Comparison of ENCODE assay signal across 8 cellular contexts in the genomic region with DNA sequence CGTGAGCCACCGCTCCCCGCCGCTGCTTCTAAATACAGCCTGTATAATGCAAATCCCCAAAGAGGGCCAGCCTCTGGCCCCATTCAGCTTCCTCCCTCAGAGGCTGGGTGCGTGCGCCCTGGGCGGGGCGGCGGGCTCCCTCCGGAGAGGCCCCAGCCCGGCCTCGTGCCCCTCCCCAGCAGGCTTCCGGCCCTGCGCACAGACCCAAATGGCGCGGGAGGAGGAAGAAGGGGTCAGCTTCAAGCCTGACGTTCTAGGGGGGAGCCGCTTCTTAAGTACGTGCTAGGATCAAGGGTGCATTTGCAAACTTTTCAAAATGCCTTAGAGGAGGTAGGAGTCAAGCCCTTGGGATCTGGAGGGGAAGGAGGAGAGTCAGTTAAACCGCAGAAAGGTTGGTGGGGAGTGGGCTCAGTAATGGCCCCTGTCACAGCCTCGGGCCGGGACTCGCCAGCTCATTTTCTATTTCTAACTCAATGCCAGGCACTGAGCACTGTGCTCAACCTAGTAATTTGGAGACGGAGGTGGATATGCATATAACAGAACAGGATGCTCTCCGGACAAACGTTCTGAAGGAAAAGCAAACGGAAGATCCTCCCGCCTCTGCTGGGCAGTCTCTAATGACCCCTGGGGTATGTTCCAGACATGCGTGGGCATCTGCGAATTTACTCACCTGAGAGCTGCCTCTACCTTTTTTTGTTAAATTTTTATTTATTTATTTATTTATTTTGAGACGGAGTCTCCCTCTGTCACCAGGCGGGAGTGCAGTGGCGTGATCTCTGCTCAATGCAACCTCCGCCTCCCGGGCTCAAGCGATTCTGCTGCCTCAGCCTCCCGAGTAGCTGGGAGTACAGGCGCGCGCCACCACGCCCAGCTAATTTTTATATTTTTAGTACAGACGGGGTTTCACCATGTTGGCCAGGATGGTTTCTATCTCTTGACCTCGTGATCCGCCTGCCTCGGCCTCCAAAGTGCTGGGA. TPM values are rescaled to one million over a fixed set of nuclear protein-coding genes. Genes with fewer than 3 reads are reported as not detected.
DNase-seq lines count a peak whose midpoint lies in the region; ATAC-seq and TF ChIP-seq lines count a peak whose summit lies in the region.

No MANE protein-coding gene starts in this region.

- peaks cover 11% of the 10 kb centered on the region; the same call in 1 of the 2 replicates for H3F3A ChIP-seq in MM.1S (ENCODE audit: insufficient read depth, low read length)

- TF ChIP-seq CTCF in Caco-2 (IDR thresholded peaks at IDR 0.05; ENCODE audit: insufficient read depth in 1 of 2, low read depth in 1 of 2, low read length in 1 of 2, severe bottlenecking in 1 of 2, unreplicated experiment in 1 of 2) (no peak), MM.1S (IDR thresholded peaks at IDR 0.05; ENCODE audit: low read length) (no peak), left lung (IDR thresholded peaks at IDR 0.05) (no peak)

- H3K4me3 ChIP-seq in Caco-2 (ENCODE audit: low read depth, low read length) (no peak overlapping the region), MM.1S (ENCODE audit: low read length) (peak overlapping the region; percentile 67), left lung (peak overlapping the region; percentile 16 to 43)

- no peaks in the 10 kb centered on the region for H4K20me1 ChIP-seq in MM.1S (ENCODE audit: insufficient read depth, low read length)

- H3K27ac ChIP-seq in MM.1S (ENCODE audit: low read length) (peak overlapping the region; percentile 4; the same call in 1 of the 2 replicates), left lung (peak overlapping the region; percentile 86 to 88)

- no peaks in the 10 kb centered on the region for H3K9me3 ChIP-seq in Caco-2
- no peaks in the 10 kb centered on the region for H3K9me3 ChIP-seq in MM.1S (replicated peaks; ENCODE audit: insufficient read depth, low read length)
- no peaks in the 10 kb centered on the region for H3K9me3 ChIP-seq in left lung

- H3K4me1 ChIP-seq in Caco-2 (peaks cover 67% of the 10 kb centered on the region), MM.1S (ENCODE audit: low read length) (peaks cover 4% of the 10 kb centered on the region; the same call in 1 of the 2 replicates), left lung (peaks cover 7 to 66% of the 10 kb centered on the region in 2 donors)

- H3K27me3 ChIP-seq in Caco-2 (replicated peaks; ENCODE audit: control insufficient read depth, insufficient read depth, low read length) (no peaks in the 10 kb centered on the region), MM.1S (replicated peaks; ENCODE audit: insufficient read depth, low read length) (no peaks in the 10 kb centered on the region), left lung (no peaks in the 10 kb centered on the region)

- H3K4me3 Mint-ChIP-seq in Caco-2 (ENCODE audit: unreplicated experiment) = peak overlapping the region; percentile 56
- peak overlapping the region; percentile 82 for H3K4me3 Mint-ChIP-seq in activated T-cell treated with anti-CD3 and anti-CD28 coated beads, Interleukin-2, amount 50 U/mL, for 24 hours

- peak overlapping the region; percentile 70 for H3K4me2 ChIP-seq in MM.1S (ENCODE audit: low read depth, low read length)

- no peaks in the 10 kb centered on the region for H3K79me2 ChIP-seq in MM.1S (ENCODE audit: low read length)

- H3K9ac ChIP-seq in MM.1S (ENCODE audit: low read length) = peak overlapping the region; percentile 65

- no peak for DNase-seq in Caco-2
- peak; percentile 93 for DNase-seq in MM.1S
- DNase-seq in activated T-cell treated with anti-CD3 and anti-CD28 coated beads, Interleukin-2, amount 50 U/mL, for 24 hours = peak; percentile 80
- DNase-seq in left lung = peak; percentile 84 to 96
- peak; percentile 41 to 42 for DNase-seq in stimulated activated CD8-positive, alpha-beta memory T cell treated with anti-CD3 and anti-CD28 coated beads, Interleukin-2, amount 100 ng/mL, for 1 hour (ENCODE audit: low read depth in 2 of 2)
- DNase-seq in GM03348 (ENCODE audit: low spot score) = no peak
- DNase-seq in NCI-H345 (lab: John Stamatoyannopoulos, UW) = no peak

- no peaks in the 10 kb centered on the region for H3K36me3 ChIP-seq in Caco-2 (ENCODE audit: control insufficient read depth, insufficient read depth, low read length)
- H3K36me3 ChIP-seq in MM.1S (replicated peaks; ENCODE audit: insufficient read depth, low read length) = no peaks in the 10 kb centered on the region
- no peaks in the 10 kb centered on the region for H3K36me3 ChIP-seq in left lung

- peak overlapping the region; percentile 91 for H2AFZ ChIP-seq in MM.1S (ENCODE audit: low read length)

- intact Hi-C loops in Caco-2 (cut with micrococcal nuclease; ENCODE audit: unreplicated experiment) (no loop called here), left lung (cut with DNase I) (no loop called here)

- CTCF ChIA-PET in Caco-2 (lab: Charles Lee) = interaction anchor here (1.1 to 1.9 kb wide), 2 partner anchors 59 to 120 kb away, joined by 5 to 14 read pairs; no protein-coding TSS in a partner anchor

- POLR2A ChIA-PET in Caco-2 (lab: Charles Lee) = interaction anchor here (1.6 to 2.0 kb wide), 2 partner anchors 12 to 121 kb away, joined by 11 to 21 read pairs; a partner anchor contains a TSS

- peak overlapping the region; percentile 88 for H3K27ac Mint-ChIP-seq in Caco-2 (ENCODE audit: unreplicated experiment)
- peak overlapping the region; percentile 93 for H3K27ac Mint-ChIP-seq in activated T-cell treated with anti-CD3 and anti-CD28 coated beads, Interleukin-2, amount 50 U/mL, for 24 hours

- ATAC-seq in GM21576 (IDR thresholded peaks at IDR 0.05; ENCODE audit: unreplicated experiment) = peak; percentile 90
- peak; percentile 80 for ATAC-seq in left lung

- no peaks in the 10 kb centered on the region for H3K9me2 ChIP-seq in MM.1S (replicated peaks; ENCODE audit: insufficient read depth, low read length)

- BruUV-seq in Caco-2 (replicated peaks; lab: Mats Ljungman, UMichigan) = no TSS peak

- peaks cover 20% of the 10 kb centered on the region for H3K36me3 Mint-ChIP-seq in Caco-2 (ENCODE audit: insufficient read depth, unreplicated experiment)
- H3K36me3 Mint-ChIP-seq in activated T-cell treated with anti-CD3 and anti-CD28 coated beads, Interleukin-2, amount 50 U/mL, for 24 hours (ENCODE audit: low read depth) = peaks cover 9% of the 10 kb centered on the region

- no peaks in the 10 kb centered on the region for H3K9me3 Mint-ChIP-seq in Caco-2 (ENCODE audit: unreplicated experiment)
- no peaks in the 10 kb centered on the region for H3K9me3 Mint-ChIP-seq in activated T-cell treated with anti-CD3 and anti-CD28 coated beads, Interleukin-2, amount 50 U/mL, for 24 hours

- peaks cover 57% of the 10 kb centered on the region for H3K4me1 Mint-ChIP-seq in Caco-2 (ENCODE audit: low read depth, unreplicated experiment)
- H3K4me1 Mint-ChIP-seq in activated T-cell treated with anti-CD3 and anti-CD28 coated beads, Interleukin-2, amount 50 U/mL, for 24 hours (ENCODE audit: low read depth) = peaks cover 33% of the 10 kb centered on the region

- no peaks in the 10 kb centered on the region for H3K27me3 Mint-ChIP-seq in Caco-2 (ENCODE audit: insufficient read depth, unreplicated experiment)
- H3K27me3 Mint-ChIP-seq in activated T-cell treated with anti-CD3 and anti-CD28 coated beads, Interleukin-2, amount 50 U/mL, for 24 hours = no peaks in the 10 kb centered on the region

RNA-seq across cellular contexts. Expression of a gene that starts 32.3 kb away (rescaled TPM):
- total RNA-seq in Caco-2 (2022) = 6.5 and 7.0 TPM in 2 replicates
- total RNA-seq in left lung = 10 to 100 TPM; 13.0 to 18.0 TPM

Comparison
In these comparisons a context has a peak if more than half of its experiments do, and no peak if none do; other contexts are left out.
1. DNase-seq: peak in MM.1S (single experiment), activated T-cell treated with anti-CD3 and anti-CD28 coated beads, Interleukin-2, amount 50 U/mL, for 24 hours (single experiment), left lung (2 of 2) and stimulated activated CD8-positive, alpha-beta memory T cell treated with anti-CD3 and anti-CD28 coated beads, Interleukin-2, amount 100 ng/mL, for 1 hour (2 of 2); none in Caco-2 (0 of 2), GM03348 (single experiment) and NCI-H345 (single experiment).